Comparison of ENCODE assay signal across 11 cellular contexts in the genomic region with DNA sequence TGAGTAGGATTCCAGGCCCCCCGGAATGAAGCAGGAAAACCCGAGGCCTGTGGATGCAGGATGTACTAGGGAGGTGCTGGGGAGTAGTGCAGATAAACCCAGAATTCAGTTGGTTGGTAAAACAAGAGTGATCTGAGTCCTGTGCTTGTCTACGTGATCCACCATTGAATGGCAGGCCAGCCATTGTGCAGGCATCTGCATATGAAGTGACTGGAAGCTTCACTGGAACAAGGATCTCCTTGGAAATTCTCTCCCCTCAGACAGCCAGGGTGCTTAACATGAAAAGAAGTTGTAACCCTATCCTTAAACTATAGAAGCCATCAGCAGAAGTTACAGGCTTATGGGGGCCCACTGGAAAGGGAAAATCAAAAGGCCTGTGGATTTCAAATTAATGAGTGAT. TPM values are rescaled to one million over a fixed set of nuclear protein-coding genes. Genes with fewer than 3 reads are reported as not detected.
DNase-seq lines count a peak whose midpoint lies in the region; ATAC-seq, FAIRE-seq and TF ChIP-seq lines count a peak whose summit lies in the region.
"Had no signal": no experiment of that assay in that cellular context is flagged by ENCODE, and none has a peak within 500 bp of the region (broad histone marks: within the 10 kb centered on the region; RNA-seq: fewer than 3 reads in every experiment).

No MANE protein-coding gene starts in this region.

- WGBS in A549 (ENCODE audit: missing lambda C conversion rate), result 88% methylated on average over 3 of the region's 3 CpGs
- WGBS in mesenchymal stem cell, result 89% methylated on average over 3 of the region's 3 CpGs

- H4K91ac ChIP-seq in mesenchymal stem cell (ENCODE audit: low read length), result no peak overlapping the region

- H3K9me3 ChIP-seq in A549, result peaks cover 13% of the 10 kb centered on the region
- H3K9me3 ChIP-seq in ascending aorta, result no peaks in the 10 kb centered on the region
- H3K9me3 ChIP-seq in mesenchymal stem cell (ENCODE audit: control insufficient read depth, low read length), result peaks cover 3% of the 10 kb centered on the region
- H3K9me3 ChIP-seq in effector memory CD4-positive, alpha-beta T cell (ENCODE audit: control insufficient read depth, low read length), result peaks cover 4% of the 10 kb centered on the region
- H3K9me3 ChIP-seq: right lobe of liver had no signal

- peaks cover 3% of the 10 kb centered on the region for H3K79me1 ChIP-seq in mesenchymal stem cell (replicated peaks; ENCODE audit: low read length, poor library complexity, severe bottlenecking)

- H3K4me1 ChIP-seq in A549, result peaks cover 4% of the 10 kb centered on the region; the same call in 1 of the 3 replicates
- no peaks in the 10 kb centered on the region for H3K4me1 ChIP-seq in ascending aorta
- H3K4me1 ChIP-seq in mesenchymal stem cell (ENCODE audit: control insufficient read depth, insufficient read depth, low read depth, low read length), result no peaks in the 10 kb centered on the region
- no peaks in the 10 kb centered on the region for H3K4me1 ChIP-seq in effector memory CD4-positive, alpha-beta T cell (ENCODE audit: control insufficient read depth, insufficient read depth, low read length, poor library complexity, severe bottlenecking)
- H3K4me1 ChIP-seq: right lobe of liver had no signal

- H3K9me3 Mint-ChIP-seq in stimulated activated naive CD8-positive, alpha-beta T cell treated with anti-CD3 and anti-CD28 coated beads, Interleukin-15, amount 100 ng/mL, for 72 hours, result peaks cover 0 to 4% of the 10 kb centered on the region in 2 donors

- POLR2A ChIA-PET in A549 (lab: Yijun Ruan, JAX), result no interaction called here

- no peak overlapping the region for H2BK12ac ChIP-seq in mesenchymal stem cell (ENCODE audit: low read length in 2 of 2)

- no peak overlapping the region for H2AK5ac ChIP-seq in mesenchymal stem cell (ENCODE audit: low read length, severe bottlenecking)

- no peak overlapping the region for H2BK5ac ChIP-seq in mesenchymal stem cell (ENCODE audit: low read depth, low read length, poor library complexity, severe bottlenecking)

- peak overlapping the region in 1 of 2 donors; percentile 92 for H3K4me3 Mint-ChIP-seq in stimulated activated naive CD8-positive, alpha-beta T cell treated with anti-CD3 and anti-CD28 coated beads, Interleukin-15, amount 100 ng/mL, for 72 hours

- no peak for FAIRE-seq in A549 (lab: Jason Lieb, UNC)

- peak overlapping the region; percentile 65 for H3K4me3 ChIP-seq in A549
- H3K4me3 ChIP-seq in H7 (ENCODE audit: insufficient read depth, low read depth, low read length), result no peak overlapping the region
- H3K4me3 ChIP-seq in ascending aorta, result peak overlapping the region; percentile 57 to 83
- peak overlapping the region in 1 of 2 experiments; percentile 84 for H3K4me3 ChIP-seq in mesenchymal stem cell (ENCODE audit: insufficient read depth in 1 of 2, low read depth in 1 of 2, low read length in 2 of 2)
- no peak overlapping the region for H3K4me3 ChIP-seq in effector memory CD4-positive, alpha-beta T cell (ENCODE audit: insufficient read depth, low read depth, low read length, poor library complexity, severe bottlenecking)

- no peak overlapping the region for H2BK120ac ChIP-seq in mesenchymal stem cell (ENCODE audit: low read depth, low read length)

- H2BK15ac ChIP-seq in mesenchymal stem cell (ENCODE audit: low read depth, poor library complexity, severe bottlenecking), result no peak overlapping the region

- TF ChIP-seq EP300 in A549 (IDR thresholded peaks at IDR 0.05), result no peak

- H3K18ac ChIP-seq in mesenchymal stem cell (ENCODE audit: low read depth in 1 of 2, low read length in 2 of 2), result no peak overlapping the region

- TF ChIP-seq POLR2A in A549 (IDR thresholded peaks at IDR 0.05; ENCODE audit: low read length), result no peak

- peaks cover 10% of the 10 kb centered on the region for H3K4me1 Mint-ChIP-seq in stimulated activated naive CD8-positive, alpha-beta T cell treated with anti-CD3 and anti-CD28 coated beads, Interleukin-15, amount 100 ng/mL, for 72 hours

- peak overlapping the region; percentile 71 for H3K4me2 ChIP-seq in A549
- H3K4me2 ChIP-seq in mesenchymal stem cell (ENCODE audit: low read length, poor library complexity, severe bottlenecking), result no peak overlapping the region

- H3K4ac ChIP-seq in mesenchymal stem cell (ENCODE audit: low read depth in 1 of 2, low read length in 2 of 2), result no peak overlapping the region

- ATAC-seq in A549, result no peak
- no peak for ATAC-seq in left lobe of liver
- no peak for ATAC-seq in stimulated activated naive CD8-positive, alpha-beta T cell treated with anti-CD3 and anti-CD28 coated beads, Interleukin-15, amount 100 ng/mL, for 72 hours

- no peak overlapping the region for H3K23ac ChIP-seq in mesenchymal stem cell (ENCODE audit: low read length in 2 of 2)

- H3K27me3 ChIP-seq in H7 (ENCODE audit: control insufficient read depth, insufficient read depth, low read length) (no peaks in the 10 kb centered on the region), ascending aorta (no peaks in the 10 kb centered on the region), mesenchymal stem cell (ENCODE audit: control insufficient read depth in 1 of 2, insufficient read depth in 1 of 2, low read length in 2 of 2) (peaks cover 0 to 24% of the 10 kb centered on the region in 2 experiments)
- H3K27me3 ChIP-seq in effector memory CD4-positive, alpha-beta T cell (replicated peaks; ENCODE audit: control insufficient read depth, insufficient read depth, low read length, poor library complexity, severe bottlenecking), result no peaks in the 10 kb centered on the region
- H3K27me3 ChIP-seq: brain microvascular endothelial cell had no signal

- H3K27ac Mint-ChIP-seq in stimulated activated naive CD8-positive, alpha-beta T cell treated with anti-CD3 and anti-CD28 coated beads, Interleukin-15, amount 100 ng/mL, for 72 hours, result no peak overlapping the region

- peaks cover under 1% of the 10 kb centered on the region for H3K27me3 Mint-ChIP-seq in stimulated activated naive CD8-positive, alpha-beta T cell treated with anti-CD3 and anti-CD28 coated beads, Interleukin-15, amount 100 ng/mL, for 72 hours

- peak overlapping the region; percentile 90 for H3K9ac ChIP-seq in mesenchymal stem cell (ENCODE audit: low read length)

- intact Hi-C loops in ascending aorta (cut with DNase I), result no loop called here

- TF ChIP-seq CTCF in A549 (IDR thresholded peaks at IDR 0.05) (no peak), ascending aorta (IDR thresholded peaks at IDR 0.05) (no peak)

- H3K14ac ChIP-seq in mesenchymal stem cell (ENCODE audit: low read length in 2 of 2), result no peak overlapping the region

- H2AFZ ChIP-seq in mesenchymal stem cell (ENCODE audit: low read depth, low read length), result no peak overlapping the region

- H3K27ac ChIP-seq in A549 (peak overlapping the region; percentile 45 to 91; a peak in 3 of 6 replicates), ascending aorta (peak overlapping the region; percentile 70 to 71), mesenchymal stem cell (ENCODE audit: low read length, poor library complexity, severe bottlenecking) (no peak overlapping the region)
- H3K27ac ChIP-seq in effector memory CD4-positive, alpha-beta T cell (ENCODE audit: insufficient read depth, low read length, poor library complexity, severe bottlenecking), result no peak overlapping the region
- H3K27ac ChIP-seq: brain microvascular endothelial cell had no signal

- no peak for DNase-seq in A549 (ENCODE audit: low read depth in 1 of 2, low spot score in 1 of 2)
- peak; percentile 26 for DNase-seq in H7
- DNase-seq in ascending aorta (ENCODE audit: low spot score in 2 of 2), result no peak
- no peak for DNase-seq in mesenchymal stem cell
- no peak for DNase-seq in effector memory CD4-positive, alpha-beta T cell
- no peak for DNase-seq in left lobe of liver (ENCODE audit: low spot score)
- DNase-seq in stimulated activated naive CD8-positive, alpha-beta T cell treated with anti-CD3 and anti-CD28 coated beads, Interleukin-15, amount 100 ng/mL, for 72 hours, result no peak
- no peak for DNase-seq in dermis blood vessel endothelial cell

- peak overlapping the region; percentile 87 for H4K8ac ChIP-seq in mesenchymal stem cell (ENCODE audit: low read length)

- CTCF ChIA-PET in A549 (lab: Yijun Ruan, JAX), result no interaction called here

- no peak for TF ChIP-seq RAD21 in A549 (conservative IDR thresholded peaks at IDR 0.05 in 1 of 2, IDR thresholded peaks at IDR 0.05 in 1 of 2)

- H3K36me3 ChIP-seq in H7 (replicated peaks; ENCODE audit: control insufficient read depth, insufficient read depth, low read length), result no peaks in the 10 kb centered on the region
- no peaks in the 10 kb centered on the region for H3K36me3 ChIP-seq in ascending aorta
- peaks cover 0 to 5% of the 10 kb centered on the region in 2 experiments for H3K36me3 ChIP-seq in mesenchymal stem cell (ENCODE audit: control insufficient read depth in 1 of 2, insufficient read depth in 2 of 2, low read depth in 1 of 2, low read length in 2 of 2)
- H3K36me3 ChIP-seq in effector memory CD4-positive, alpha-beta T cell (ENCODE audit: control insufficient read depth, insufficient read depth, low read length), result no peaks in the 10 kb centered on the region
- H3K36me3 ChIP-seq: brain microvascular endothelial cell, right lobe of liver had no signal

RNA-seq across cellular contexts. Expression of a gene that starts 0.7 kb away (rescaled TPM):
- polyA plus RNA-seq in A549 (2011; rRNA removed) (8.4 and 8.8 TPM in 2 replicates), A549 (2017; fragmentation: RNase III; extraction: RNeasy Plus Mini Kit Qiagen cat#74134 plus additional on column Dnase treatment) (7.7 to 9.0 TPM (median 8.4 TPM) in 3 replicates)
- 1.7 and 2.1 TPM in 2 replicates for polyA plus RNA-seq in A549 (2012; cell fraction: cytosol; rRNA removed)
- 2.7 and 3.1 TPM in 2 replicates for polyA plus RNA-seq in A549 (2012; cell fraction: nucleus; rRNA removed)
- 1.4 and 1.6 TPM in 2 replicates for polyA minus RNA-seq in A549 (2011; rRNA and poly(A)+ RNA removed)
- total RNA-seq in H7 (2014; rRNA removed; shearing (Covaris generic)), result 13.5 and 14.2 TPM in 2 replicates
- total RNA-seq in ascending aorta (2.9 TPM), left lobe of liver (8.6 TPM), dermis blood vessel endothelial cell (6.6 and 8.0 TPM in 2 replicates)
- 9.5 TPM for polyA plus RNA-seq in mesenchymal stem cell (2013, experiment 1 of 2)
- 9.9 TPM for polyA plus RNA-seq in mesenchymal stem cell (2013, experiment 2 of 2)

RNA-seq across cellular contexts. Expression of a gene that starts 32.3 kb away (rescaled TPM):
- polyA plus RNA-seq in A549 (2011; rRNA removed) (not detected in 2 replicates), A549 (2017; fragmentation: RNase III; extraction: RNeasy Plus Mini Kit Qiagen cat#74134 plus additional on column Dnase treatment) (not detected in 3 replicates)
- not detected in 2 replicates for polyA plus RNA-seq in A549 (2012; cell fraction: cytosol; rRNA removed)
- polyA plus RNA-seq in A549 (2012; cell fraction: nucleus; rRNA removed), result not detected in 2 replicates
- not detected in 2 replicates for polyA minus RNA-seq in A549 (2011; rRNA and poly(A)+ RNA removed)
- 1.3 and 1.4 TPM in 2 replicates for total RNA-seq in H7 (2014; rRNA removed; shearing (Covaris generic))
- total RNA-seq in ascending aorta (not detected), left lobe of liver (not detected), dermis blood vessel endothelial cell (not detected in 2 replicates)
- polyA plus RNA-seq in mesenchymal stem cell (2013, experiment 1 of 2), result not detected
- not detected for polyA plus RNA-seq in mesenchymal stem cell (2013, experiment 2 of 2)
- total RNA-seq: HT1080, right lobe of liver had no signal

RNA-seq across cellular contexts. Expression of a gene that starts 60.0 kb away (rescaled TPM):
- not detected in 2 replicates for polyA plus RNA-seq in A549 (2011; rRNA removed)
- polyA plus RNA-seq in A549 (2012; cell fraction: cytosol; rRNA removed), result not detected in 2 replicates
- not detected in 2 replicates for polyA plus RNA-seq in A549 (2012; cell fraction: nucleus; rRNA removed)
- not detected in 3 replicates for polyA plus RNA-seq in A549 (2017; fragmentation: RNase III; extraction: RNeasy Plus Mini Kit Qiagen cat#74134 plus additional on column Dnase treatment)
- not detected in 2 replicates for polyA minus RNA-seq in A549 (2011; rRNA and poly(A)+ RNA removed)
- total RNA-seq in H7 (2014; rRNA removed; shearing (Covaris generic)), result 1.3 and 1.4 TPM in 2 replicates
- total RNA-seq in ascending aorta, result not detected
- not detected for polyA plus RNA-seq in mesenchymal stem cell (2013, experiment 1 of 2)
- polyA plus RNA-seq in mesenchymal stem cell (2013, experiment 2 of 2), result not detected
- not detected for total RNA-seq in left lobe of liver
- total RNA-seq in dermis blood vessel endothelial cell, result not detected in 2 replicates
- total RNA-seq: HT1080, right lobe of liver had no signal

Comparison
In these comparisons a context has a peak if more than half of its experiments do, and no peak if none do; other contexts are left out.
1. H3K27ac ChIP-seq: peak in A549 (2 of 2) and ascending aorta (2 of 2); none in mesenchymal stem cell (single experiment) and effector memory CD4-positive, alpha-beta T cell (single experiment).
2. H3K4me3 ChIP-seq: peak in A549 (single experiment) and ascending aorta (2 of 2); none in H7 (single experiment) and effector memory CD4-positive, alpha-beta T cell (single experiment).